In the genomic region with DNA sequence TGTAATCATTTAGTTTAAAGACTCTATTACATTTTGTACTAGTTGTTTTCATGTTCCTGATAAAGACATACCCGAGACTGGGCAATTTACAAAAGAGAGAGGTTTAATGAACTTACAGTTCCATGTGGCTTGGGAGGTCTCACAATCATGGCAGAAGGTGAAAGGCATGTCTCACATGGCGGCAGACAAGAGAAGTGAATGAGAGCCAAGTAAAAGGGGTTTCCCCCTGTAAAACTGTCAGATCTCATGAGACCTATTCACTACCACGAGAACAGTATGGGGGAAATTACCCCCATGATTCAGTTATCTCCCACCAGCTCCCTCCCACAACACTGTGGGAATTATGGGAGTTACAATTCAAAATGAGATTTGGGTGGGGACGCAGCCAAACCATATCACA, we compare ENCODE assay signal across 18 cellular contexts.
A peak's percentile ranks its signal among the peaks of the same experiment; 100 is the strongest.
DNase-seq lines count a peak whose midpoint lies in the region; ATAC-seq, FAIRE-seq and TF ChIP-seq lines count a peak whose summit lies in the region.
"Had no signal": no experiment of that assay in that cellular context is flagged by ENCODE, and none has a peak within 500 bp of the region (broad histone marks: within the 10 kb centered on the region; RNA-seq: fewer than 3 reads in every experiment).

No MANE protein-coding gene starts in this region.

- TF ChIP-seq POLR2A in uterus (IDR thresholded peaks at IDR 0.05) = no peak

- peaks cover 2% of the 10 kb centered on the region for H3K4me1 Mint-ChIP-seq in astrocyte (ENCODE audit: low read depth, unreplicated experiment)
- H3K4me1 Mint-ChIP-seq in stimulated activated naive B cell treated with anti-CD40 and anti-IgM and Interleukin-4, amounts not matched to agents 10 μg/mL and 1 μg/mL and 100 μg/mL, for 72 hours = peaks cover 5 to 15% of the 10 kb centered on the region in 2 donors

- H4K20me1 ChIP-seq in DOHH2 (ENCODE audit: control insufficient read depth, insufficient read depth, low read depth, low read length) = no peaks in the 10 kb centered on the region
- no peaks in the 10 kb centered on the region for H4K20me1 ChIP-seq in astrocyte (ENCODE audit: insufficient read depth, low read length)

- H3K4me3 ChIP-seq in DOHH2 (ENCODE audit: low read length) (peak overlapping the region; percentile 34), astrocyte (ENCODE audit: insufficient read depth, low read depth, low read length) (no peak overlapping the region), uterus (no peak overlapping the region), tibial artery (no peak overlapping the region)
- H3K4me3 ChIP-seq: SK-N-MC had no signal

- intact Hi-C loops in uterus (cut with DNase I; ENCODE audit: low total_unique reads) = no loop called here
- intact Hi-C loops in tibial artery (cut with DNase I; ENCODE audit: low total_unique reads) = no loop called here

- DNase-seq in NAMALWA (ENCODE audit: low spot score) (peak; percentile 23), astrocyte (ENCODE audit: low read depth) (no peak), uterus (no peak), tibial artery (no peak), NOMO-1 treated with dmso at 0.1 percent for 144 hours (lab: John Stamatoyannopoulos, UW; ENCODE audit: unreplicated experiment) (no peak)
- DNase-seq in stimulated activated naive B cell treated with anti-CD40 and anti-IgM and Interleukin-4, amounts not matched to agents 10 μg/mL and 1 μg/mL and 100 μg/mL, for 72 hours = no peak
- DNase-seq: ACHN; DMS 273 treated with DMSO at 0.1 percent for 48 hours; GF-D8; MM.1S; NCI-H1092 treated with DMSO at 0.1 percent for 48 hours; NCI-H748 treated with DMSO at 0.1 percent for 48 hours; NK-92 treated with Interleukin-12 subunit alpha and Interleukin-12 subunit beta, amount 100 ng/mL, for 24 hours; SHP77 had no signal

- no peaks in the 10 kb centered on the region for H3K27me3 Mint-ChIP-seq in astrocyte (ENCODE audit: low read depth, unreplicated experiment)
- H3K27me3 Mint-ChIP-seq in stimulated activated naive B cell treated with anti-CD40 and anti-IgM and Interleukin-4, amounts not matched to agents 10 μg/mL and 1 μg/mL and 100 μg/mL, for 72 hours = no peaks in the 10 kb centered on the region

- FAIRE-seq in astrocyte (lab: Jason Lieb, UNC) = peak; percentile 13
- FAIRE-seq: GM12892 had no signal

- H3K27ac ChIP-seq in DOHH2 (ENCODE audit: low read depth, low read length) (peak overlapping the region; percentile 93), astrocyte (ENCODE audit: low read depth, low read length) (no peak overlapping the region), uterus (no peak overlapping the region), tibial artery (no peak overlapping the region)
- H3K27ac ChIP-seq: SK-N-MC had no signal

- H3K36me3 ChIP-seq in DOHH2 (ENCODE audit: control insufficient read depth, low read length) (peaks cover 65% of the 10 kb centered on the region), astrocyte (ENCODE audit: insufficient read depth, low read length) (peaks cover 17% of the 10 kb centered on the region), uterus (no peaks in the 10 kb centered on the region), tibial artery (peaks cover 30 to 43% (median 32%) of the 10 kb centered on the region in 3 donors)

- TF ChIP-seq CTCF in DOHH2 (IDR thresholded peaks at IDR 0.05; ENCODE audit: low read depth, low read length, poor library complexity, severe bottlenecking) (no peak), astrocyte (IDR thresholded peaks at IDR 0.05; ENCODE audit: insufficient read depth, low read depth, low read length) (no peak), uterus (IDR thresholded peaks at IDR 0.05) (no peak), tibial artery (IDR thresholded peaks at IDR 0.05) (no peak)

- H3K9me3 Mint-ChIP-seq in astrocyte (ENCODE audit: unreplicated experiment) = no peaks in the 10 kb centered on the region
- peaks cover 7 to 15% of the 10 kb centered on the region in 2 donors for H3K9me3 Mint-ChIP-seq in stimulated activated naive B cell treated with anti-CD40 and anti-IgM and Interleukin-4, amounts not matched to agents 10 μg/mL and 1 μg/mL and 100 μg/mL, for 72 hours

- peak overlapping the region; percentile 62 for H3K4me2 ChIP-seq in DOHH2 (ENCODE audit: low read length)
- no peak overlapping the region for H3K4me2 ChIP-seq in astrocyte (ENCODE audit: low read length)

- H3K27me3 ChIP-seq in DOHH2 (ENCODE audit: control insufficient read depth, low read length) (no peaks in the 10 kb centered on the region), astrocyte (ENCODE audit: insufficient read depth, low read length) (no peaks in the 10 kb centered on the region), uterus (no peaks in the 10 kb centered on the region), tibial artery (no peaks in the 10 kb centered on the region)

- peaks cover 5% of the 10 kb centered on the region for H3K36me3 Mint-ChIP-seq in astrocyte (ENCODE audit: low read depth, unreplicated experiment)
- H3K36me3 Mint-ChIP-seq in stimulated activated naive B cell treated with anti-CD40 and anti-IgM and Interleukin-4, amounts not matched to agents 10 μg/mL and 1 μg/mL and 100 μg/mL, for 72 hours = peaks cover 35 to 51% of the 10 kb centered on the region in 2 donors

- no peak overlapping the region for H2AFZ ChIP-seq in astrocyte (ENCODE audit: low read depth, low read length)

- H3K4me1 ChIP-seq in DOHH2 (ENCODE audit: control insufficient read depth, low read length) (peaks cover 52% of the 10 kb centered on the region), astrocyte (ENCODE audit: insufficient read depth, low read length) (no peaks in the 10 kb centered on the region), uterus (no peaks in the 10 kb centered on the region), tibial artery (no peaks in the 10 kb centered on the region)

- no peak for ATAC-seq in stimulated activated naive B cell treated with anti-CD40 and anti-IgM and Interleukin-4, amounts not matched to agents 10 μg/mL and 1 μg/mL and 100 μg/mL, for 72 hours (replicated peaks)

- H3F3A ChIP-seq in DOHH2 (ENCODE audit: control insufficient read depth, insufficient read depth) = peaks cover 18% of the 10 kb centered on the region

- H3K79me2 ChIP-seq in DOHH2 (ENCODE audit: control insufficient read depth, low read length) (peaks cover 8% of the 10 kb centered on the region; the same call in 1 of the 2 replicates), astrocyte (ENCODE audit: insufficient read depth, low read length) (no peaks in the 10 kb centered on the region)

- H3K9me3 ChIP-seq in DOHH2 (ENCODE audit: control insufficient read depth, insufficient read depth, low read length) = peaks cover 9% of the 10 kb centered on the region
- no peaks in the 10 kb centered on the region for H3K9me3 ChIP-seq in astrocyte (ENCODE audit: insufficient read depth, low read depth, low read length)
- H3K9me3 ChIP-seq in uterus = no peaks in the 10 kb centered on the region
- no peaks in the 10 kb centered on the region for H3K9me3 ChIP-seq in tibial artery

- H3K9me2 ChIP-seq in DOHH2 (replicated peaks; ENCODE audit: control insufficient read depth, low read length) = no peaks in the 10 kb centered on the region

- H3K9ac ChIP-seq in astrocyte (ENCODE audit: low read length) = no peak overlapping the region

- no peak overlapping the region for H3K27ac Mint-ChIP-seq in astrocyte (ENCODE audit: unreplicated experiment)
- H3K27ac Mint-ChIP-seq in stimulated activated naive B cell treated with anti-CD40 and anti-IgM and Interleukin-4, amounts not matched to agents 10 μg/mL and 1 μg/mL and 100 μg/mL, for 72 hours = peak overlapping the region; percentile 56

- H3K4me3 Mint-ChIP-seq in astrocyte (ENCODE audit: unreplicated experiment) = no peak overlapping the region
- H3K4me3 Mint-ChIP-seq in stimulated activated naive B cell treated with anti-CD40 and anti-IgM and Interleukin-4, amounts not matched to agents 10 μg/mL and 1 μg/mL and 100 μg/mL, for 72 hours = no peak overlapping the region
- H3K4me3 Mint-ChIP-seq: CD14-positive monocyte had no signal
